9 cellular contexts compared by ENCODE assay signal in genomic region chr17:43905985-43906852, GRCh38. TPM values are rescaled to one million over a fixed set of nuclear protein-coding genes. Genes with fewer than 3 reads are reported as not detected.
DNase-seq lines count a peak whose midpoint lies in the region; ATAC-seq and TF ChIP-seq lines count a peak whose summit lies in the region.
"Had no signal": no experiment of that assay in that cellular context is flagged by ENCODE, and none has a peak within 500 bp of the region (broad histone marks: within the 10 kb centered on the region; RNA-seq: fewer than 3 reads in every experiment).

No MANE protein-coding gene starts in this region.

- H3K27me3 ChIP-seq in HUES64 (ENCODE audit: insufficient read depth, low read length): peaks cover 30% of the 10 kb centered on the region
- peaks cover 61% of the 10 kb centered on the region for H3K27me3 ChIP-seq in endodermal cell (ENCODE audit: control insufficient read depth, insufficient read depth, low read length, poor library complexity, severe bottlenecking)
- H3K27me3 ChIP-seq in mesenchymal stem cell (ENCODE audit: control insufficient read depth in 1 of 2, insufficient read depth in 1 of 2, low read length in 2 of 2): peaks cover 4 to 65% of the 10 kb centered on the region in 2 experiments
- peaks cover 18 to 55% (median 46%) of the 10 kb centered on the region in 5 donors for H3K27me3 ChIP-seq in subcutaneous abdominal adipose tissue (ENCODE audit: control insufficient read depth in 5 of 5, insufficient read depth in 4 of 5, low read length in 5 of 5)

- WGBS in HUES64: under 1% methylated on average over 36 of the region's 37 CpGs
- 1 to 3% methylated on average over 20 to 37 of the region's 37 CpGs for WGBS in endodermal cell (ENCODE audit: insufficient coverage in 1 of 2, insufficient read length in 1 of 2), 2 experiments
- WGBS in mesenchymal stem cell: 4% methylated on average over 22 of the region's 37 CpGs

- H2BK5ac ChIP-seq in mesenchymal stem cell (ENCODE audit: low read depth, low read length, poor library complexity, severe bottlenecking): no peak overlapping the region

- H3K4me1 Mint-ChIP-seq in endodermal cell: peaks cover 3% of the 10 kb centered on the region

- H2BK120ac ChIP-seq in mesenchymal stem cell (ENCODE audit: low read depth, low read length): no peak overlapping the region

- H3K23ac ChIP-seq in mesenchymal stem cell (ENCODE audit: low read length in 2 of 2): no peak overlapping the region

- H3K9ac ChIP-seq in HUES64 (ENCODE audit: low read depth, low read length): no peak overlapping the region
- H3K9ac ChIP-seq in endodermal cell (ENCODE audit: extremely low read depth, low read length, poor library complexity, severe bottlenecking): no peak overlapping the region
- H3K9ac ChIP-seq in mesenchymal stem cell (ENCODE audit: low read length): peak overlapping the region; percentile 85
- H3K9ac ChIP-seq in subcutaneous abdominal adipose tissue (ENCODE audit: low read length in 5 of 5): no peak overlapping the region

- TF ChIP-seq CTCF in AG10803 (conservative IDR thresholded peaks at IDR 0.05; ENCODE audit: low read length): no peak
- TF ChIP-seq CTCF in endodermal cell (conservative IDR thresholded peaks at IDR 0.05): no peak

- H3K14ac ChIP-seq in mesenchymal stem cell (ENCODE audit: low read length in 2 of 2): no peak overlapping the region

- H3K4me2 ChIP-seq in mesenchymal stem cell (ENCODE audit: low read length, poor library complexity, severe bottlenecking): peak overlapping the region; percentile 90

- H3K4me1 ChIP-seq in HUES64 (ENCODE audit: insufficient read depth, low read length): peaks cover 15% of the 10 kb centered on the region
- H3K4me1 ChIP-seq in endodermal cell (ENCODE audit: control insufficient read depth, insufficient read depth, low read length): no peaks in the 10 kb centered on the region
- peaks cover 21% of the 10 kb centered on the region for H3K4me1 ChIP-seq in mesenchymal stem cell (ENCODE audit: control insufficient read depth, insufficient read depth, low read depth, low read length)
- peaks cover 0 to 28% (median 28%) of the 10 kb centered on the region in 5 donors for H3K4me1 ChIP-seq in subcutaneous abdominal adipose tissue (ENCODE audit: control insufficient read depth in 5 of 5, insufficient read depth in 5 of 5, low read length in 5 of 5)

- peak overlapping the region; percentile 73 for H3K4me3 ChIP-seq in AG10803 (ENCODE audit: low read length)
- H3K4me3 ChIP-seq in HUES64 (ENCODE audit: low read length): peak overlapping the region; percentile 71
- peak overlapping the region; percentile 72 for H3K4me3 ChIP-seq in endodermal cell (ENCODE audit: low read length)
- H3K4me3 ChIP-seq in mesenchymal stem cell (ENCODE audit: insufficient read depth in 1 of 2, low read depth in 1 of 2, low read length in 2 of 2): peak overlapping the region; percentile 63 to 92
- H3K4me3 ChIP-seq in subcutaneous abdominal adipose tissue (ENCODE audit: low read depth in 1 of 5, low read length in 5 of 5): peak overlapping the region; percentile 52 to 69 (median 68)

- H2BK12ac ChIP-seq in mesenchymal stem cell (ENCODE audit: low read length in 2 of 2): no peak overlapping the region

- no peaks in the 10 kb centered on the region for H3K36me3 Mint-ChIP-seq in endodermal cell (ENCODE audit: low read depth)

- no peaks in the 10 kb centered on the region for H3K9me3 Mint-ChIP-seq in endodermal cell

- DNase-seq in AG10803 (ENCODE audit: low read depth): peak; percentile 52
- DNase-seq in activated CD4-positive, alpha-beta T cell treated with anti-CD3 and anti-CD28 coated beads for 48 hours: peak; percentile 60
- DNase-seq in endodermal cell: peak; percentile 99
- DNase-seq in mesenchymal stem cell: peak; percentile 45
- DNase-seq in NK-92 (lab: John Stamatoyannopoulos, UW; ENCODE audit: unreplicated experiment): no peak

- ATAC-seq in HG02970 (IDR thresholded peaks at IDR 0.05; ENCODE audit: low FRiP score, unreplicated experiment): no peak

- H3K9me3 ChIP-seq in HUES64 (ENCODE audit: insufficient read depth, low read depth, low read length) (no peaks in the 10 kb centered on the region), endodermal cell (ENCODE audit: control insufficient read depth, low read length) (no peaks in the 10 kb centered on the region), mesenchymal stem cell (ENCODE audit: control insufficient read depth, low read length) (no peaks in the 10 kb centered on the region), subcutaneous abdominal adipose tissue (ENCODE audit: control insufficient read depth in 5 of 5, low read length in 5 of 5) (no peaks in the 10 kb centered on the region)

- H2AK5ac ChIP-seq in mesenchymal stem cell (ENCODE audit: low read length, severe bottlenecking): no peak overlapping the region

- no peaks in the 10 kb centered on the region for H3K36me3 ChIP-seq in HUES64 (ENCODE audit: insufficient read depth, low read length)
- no peaks in the 10 kb centered on the region for H3K36me3 ChIP-seq in endodermal cell (ENCODE audit: control insufficient read depth, insufficient read depth, low read length)
- no peaks in the 10 kb centered on the region for H3K36me3 ChIP-seq in mesenchymal stem cell (ENCODE audit: control insufficient read depth in 1 of 2, insufficient read depth in 2 of 2, low read depth in 1 of 2, low read length in 2 of 2)
- no peaks in the 10 kb centered on the region for H3K36me3 ChIP-seq in subcutaneous abdominal adipose tissue (ENCODE audit: control insufficient read depth in 5 of 5, insufficient read depth in 5 of 5, low read length in 5 of 5)

- no peak overlapping the region for H3K18ac ChIP-seq in mesenchymal stem cell (ENCODE audit: low read depth in 1 of 2, low read length in 2 of 2)

- no peak overlapping the region for H4K8ac ChIP-seq in mesenchymal stem cell (ENCODE audit: low read length)

- H3K27ac ChIP-seq in HUES64 (ENCODE audit: low read depth, low read length) (no peak overlapping the region), endodermal cell (ENCODE audit: low read depth, low read length) (peak overlapping the region; percentile 76), mesenchymal stem cell (ENCODE audit: low read length, poor library complexity, severe bottlenecking) (no peak overlapping the region), subcutaneous abdominal adipose tissue (ENCODE audit: low read depth, low read length) (no peak overlapping the region)

- peak overlapping the region; percentile 3 for H3K27ac Mint-ChIP-seq in endodermal cell

- no peak overlapping the region for H2AFZ ChIP-seq in mesenchymal stem cell (ENCODE audit: low read depth, low read length)

- no peak overlapping the region for H4K91ac ChIP-seq in mesenchymal stem cell (ENCODE audit: low read length)

- H3K4ac ChIP-seq in mesenchymal stem cell (ENCODE audit: low read depth in 1 of 2, low read length in 2 of 2): no peak overlapping the region

- peaks cover 64% of the 10 kb centered on the region for H3K27me3 Mint-ChIP-seq in endodermal cell (ENCODE audit: insufficient read depth)

- peak overlapping the region; percentile 63 for H3K4me3 Mint-ChIP-seq in endodermal cell

- H2BK15ac ChIP-seq in mesenchymal stem cell (ENCODE audit: low read depth, poor library complexity, severe bottlenecking): peak overlapping the region; percentile 16

- H3K79me1 ChIP-seq in mesenchymal stem cell (replicated peaks; ENCODE audit: low read length, poor library complexity, severe bottlenecking): no peaks in the 10 kb centered on the region

RNA-seq across cellular contexts. Expression of gene MPP2, which starts 1.1 kb away (rescaled TPM):
- 17.9 TPM for polyA plus RNA-seq in HUES64 (2013, experiment 1 of 2)
- polyA plus RNA-seq in HUES64 (2013, experiment 2 of 2): 17.9 TPM
- 10 to 100 TPM; 16.2 to 18.3 TPM for total RNA-seq in endodermal cell
- polyA plus RNA-seq in endodermal cell (2013, experiment 1 of 2): 19.7 TPM
- 18.1 TPM for polyA plus RNA-seq in endodermal cell (2013, experiment 2 of 2)
- polyA plus RNA-seq in mesenchymal stem cell (2013, experiment 1 of 2): 0.59 TPM
- polyA plus RNA-seq in mesenchymal stem cell (2013, experiment 2 of 2): 0.59 TPM

RNA-seq across cellular contexts. Expression of gene PPY, which starts 36.1 kb away (rescaled TPM):
- polyA plus RNA-seq in HUES64 (2013, experiment 1 of 2): not detected
- not detected for polyA plus RNA-seq in HUES64 (2013, experiment 2 of 2)
- total RNA-seq in endodermal cell: not detected
- not detected for polyA plus RNA-seq in endodermal cell (2013, experiment 1 of 2)
- not detected for polyA plus RNA-seq in endodermal cell (2013, experiment 2 of 2)
- polyA plus RNA-seq in mesenchymal stem cell (2013, experiment 1 of 2): not detected
- polyA plus RNA-seq in mesenchymal stem cell (2013, experiment 2 of 2): not detected
- total RNA-seq: glomerular endothelial cell had no signal

RNA-seq across cellular contexts. Expression of gene PYY, which starts 47.5 kb away (rescaled TPM):
- polyA plus RNA-seq in HUES64 (2013, experiment 1 of 2): 0.65 TPM
- polyA plus RNA-seq in HUES64 (2013, experiment 2 of 2): 1.5 TPM
- 1 to 10 TPM; 1.3 to 1.4 TPM for total RNA-seq in endodermal cell
- not detected for polyA plus RNA-seq in endodermal cell (2013, experiment 1 of 2)
- polyA plus RNA-seq in endodermal cell (2013, experiment 2 of 2): not detected
- polyA plus RNA-seq in mesenchymal stem cell (2013, experiment 1 of 2): not detected
- not detected for polyA plus RNA-seq in mesenchymal stem cell (2013, experiment 2 of 2)

RNA-seq across cellular contexts. Expression of gene CD300LG, which starts 59.2 kb away (rescaled TPM):
- not detected for polyA plus RNA-seq in HUES64 (2013, experiment 1 of 2)
- polyA plus RNA-seq in HUES64 (2013, experiment 2 of 2): not detected
- not detected for total RNA-seq in endodermal cell
- not detected for polyA plus RNA-seq in endodermal cell (2013, experiment 1 of 2)
- polyA plus RNA-seq in endodermal cell (2013, experiment 2 of 2): not detected
- not detected for polyA plus RNA-seq in mesenchymal stem cell (2013, experiment 1 of 2)
- polyA plus RNA-seq in mesenchymal stem cell (2013, experiment 2 of 2): not detected
- total RNA-seq: glomerular endothelial cell had no signal
